In genomic region chr4:176376032-176376614, GRCh38 we compare ENCODE assay signal across 9 cellular contexts. TPM values are rescaled to one million over a fixed set of nuclear protein-coding genes. Genes with fewer than 3 reads are reported as not detected.
DNase-seq lines count a peak whose midpoint lies in the region; ATAC-seq and TF ChIP-seq lines count a peak whose summit lies in the region.
"Had no signal": no experiment of that assay in that cellular context is flagged by ENCODE, and none has a peak within 500 bp of the region (broad histone marks: within the 10 kb centered on the region; RNA-seq: fewer than 3 reads in every experiment).

No MANE protein-coding gene starts in this region.

- peak; percentile 54 for TF ChIP-seq CTCF in AG09319 (IDR thresholded peaks at IDR 0.05; ENCODE audit: low read depth, low read length)

- no peak for DNase-seq in AG09319 (ENCODE audit: extremely low read depth, low read depth)
- DNase-seq in SK-N-DZ (ENCODE audit: low spot score), result peak; percentile 5
- DNase-seq in iris pigment epithelial cell (ENCODE audit: low read depth), result peak; percentile 27
- no peak for DNase-seq in activated CD8-positive, alpha-beta memory T cell treated with anti-CD3 and anti-CD28 coated beads, Interleukin-2, amount 50 U/mL, for 48 hours
- DNase-seq in stimulated activated naive B cell treated with anti-CD40 and anti-IgM and Interleukin-4, amounts not matched to agents 10 μg/mL and 1 μg/mL and 100 μg/mL, for 72 hours, result no peak
- no peak for DNase-seq in hepatic stellate cell (ENCODE audit: low spot score)

- no peaks in the 10 kb centered on the region for H3K36me3 Mint-ChIP-seq in stimulated activated naive B cell treated with anti-CD40 and anti-IgM and Interleukin-4, amounts not matched to agents 10 μg/mL and 1 μg/mL and 100 μg/mL, for 72 hours

- peaks cover 17 to 33% of the 10 kb centered on the region in 2 donors for H3K27me3 Mint-ChIP-seq in stimulated activated naive B cell treated with anti-CD40 and anti-IgM and Interleukin-4, amounts not matched to agents 10 μg/mL and 1 μg/mL and 100 μg/mL, for 72 hours

- peak; percentile 39 for ATAC-seq in GM18907 (IDR thresholded peaks at IDR 0.05; ENCODE audit: unreplicated experiment)
- ATAC-seq in HG03457 (IDR thresholded peaks at IDR 0.05; ENCODE audit: unreplicated experiment), result no peak
- no peak for ATAC-seq in stimulated activated naive B cell treated with anti-CD40 and anti-IgM and Interleukin-4, amounts not matched to agents 10 μg/mL and 1 μg/mL and 100 μg/mL, for 72 hours (replicated peaks)

- H3K4me3 Mint-ChIP-seq in stimulated activated naive B cell treated with anti-CD40 and anti-IgM and Interleukin-4, amounts not matched to agents 10 μg/mL and 1 μg/mL and 100 μg/mL, for 72 hours, result no peak overlapping the region
- H3K4me3 Mint-ChIP-seq: central memory CD8-positive, alpha-beta T cell had no signal

- no peaks in the 10 kb centered on the region for H3K9me3 Mint-ChIP-seq in stimulated activated naive B cell treated with anti-CD40 and anti-IgM and Interleukin-4, amounts not matched to agents 10 μg/mL and 1 μg/mL and 100 μg/mL, for 72 hours
- H3K9me3 Mint-ChIP-seq: central memory CD8-positive, alpha-beta T cell had no signal

- H3K4me1 Mint-ChIP-seq in stimulated activated naive B cell treated with anti-CD40 and anti-IgM and Interleukin-4, amounts not matched to agents 10 μg/mL and 1 μg/mL and 100 μg/mL, for 72 hours, result no peaks in the 10 kb centered on the region
- H3K4me1 Mint-ChIP-seq: central memory CD8-positive, alpha-beta T cell had no signal

- H3K27ac Mint-ChIP-seq in stimulated activated naive B cell treated with anti-CD40 and anti-IgM and Interleukin-4, amounts not matched to agents 10 μg/mL and 1 μg/mL and 100 μg/mL, for 72 hours, result no peak overlapping the region

RNA-seq across cellular contexts. Expression of gene SPCS3, which starts 56.4 kb away (rescaled TPM):
- polyA plus RNA-seq in SK-N-DZ (2014; cell fraction: cytosol; rRNA removed), result 88.0 and 93.2 TPM in 2 replicates
- 71.1 and 79.1 TPM in 2 replicates for polyA plus RNA-seq in SK-N-DZ (2014; cell fraction: nucleus; rRNA removed)

Comparison
In these comparisons a context has a peak if more than half of its experiments do, and no peak if none do; other contexts are left out.
1. DNase-seq: peak in SK-N-DZ (single experiment) and iris pigment epithelial cell (single experiment); none in AG09319 (single experiment), activated CD8-positive, alpha-beta memory T cell treated with anti-CD3 and anti-CD28 coated beads, Interleukin-2, amount 50 U/mL, for 48 hours (single experiment), stimulated activated naive B cell treated with anti-CD40 and anti-IgM and Interleukin-4, amounts not matched to agents 10 μg/mL and 1 μg/mL and 100 μg/mL, for 72 hours (single experiment) and hepatic stellate cell (single experiment).